In genomic region chr7:54725255-54725654, GRCh38 we compare ENCODE assay signal across 1 cellular context.
TF ChIP-seq lines count a peak whose summit lies in the region.

No MANE protein-coding gene starts in this region.

TF ChIP-seq in GM23338, 12 proteins besides CTCF, POLR2A, EP300 and RAD21 (continued from another document):
- TF ChIP-seq ZNF462 (CRISPR knock-in tag; IDR thresholded peaks at IDR 0.05) (no peak), NANOG (IDR thresholded peaks at IDR 0.05; ENCODE audit: borderline replicate concordance) (no peak)
